17 cellular contexts compared by ENCODE assay signal in the genomic region with DNA sequence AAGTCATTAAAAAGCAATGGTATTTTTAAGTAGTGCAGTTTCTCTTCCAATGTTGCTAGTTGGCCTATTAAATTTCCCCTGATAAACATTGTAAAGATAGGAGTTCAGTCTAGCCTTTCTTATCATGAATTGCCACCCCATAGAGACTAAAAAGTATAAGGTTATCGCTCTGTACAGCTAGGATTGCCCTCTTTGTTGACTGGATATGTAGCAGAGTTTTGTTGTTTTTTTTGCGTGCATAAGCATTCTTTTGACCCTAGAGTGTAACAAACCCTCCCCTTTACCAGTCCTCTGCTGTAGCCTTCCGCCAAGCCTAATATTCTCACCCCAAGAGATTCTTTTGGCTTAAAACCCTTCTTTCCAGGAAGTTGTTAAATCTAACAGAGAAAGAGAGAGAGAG.
"Had no signal": no experiment of that assay in that cellular context is flagged by ENCODE, and none has a peak within 500 bp of the region (broad histone marks: within the 10 kb centered on the region; RNA-seq: fewer than 3 reads in every experiment).

No MANE protein-coding gene starts in this region.

- H3K36me3 ChIP-seq: gastrocnemius medialis, heart right ventricle, neural progenitor cell, ovary, right atrium auricular region had no signal

- H3K27me3 ChIP-seq: dorsolateral prefrontal cortex, gastrocnemius medialis, heart right ventricle, neural progenitor cell, ovary, right atrium auricular region had no signal

- H3K9ac ChIP-seq: neural progenitor cell had no signal

- H3K9me3 Mint-ChIP-seq: immature natural killer cell had no signal

- H3K27ac ChIP-seq: coronary artery, dorsolateral prefrontal cortex, gastrocnemius medialis, heart right ventricle, neural progenitor cell, ovary, right atrium auricular region had no signal

- H3K27ac Mint-ChIP-seq: immature natural killer cell; naive thymus-derived CD8-positive, alpha-beta T cell had no signal

- H3K4me3 ChIP-seq: coronary artery, dorsolateral prefrontal cortex, gastrocnemius medialis, heart right ventricle, mucosa of descending colon, neural progenitor cell, ovary, right atrium auricular region had no signal

- H3K36me3 Mint-ChIP-seq: immature natural killer cell, neural progenitor cell had no signal

- DNase-seq: dorsolateral prefrontal cortex; effector CD8-positive, alpha-beta T cell; gastrocnemius medialis; heart right ventricle; immature natural killer cell; left cardiac atrium; mucosa of descending colon; naive thymus-derived CD8-positive, alpha-beta T cell; nucleus accumbens; ovary; small intestine; stimulated activated CD4-positive, alpha-beta T cell treated with anti-CD3 and anti-CD28 coated beads, Interleukin-2, amount 100 ng/mL, for 48 hours; stimulated activated naive CD4-positive, alpha-beta T cell treated with Interleukin-2 at 50 U/mL for 16 hours; trophoblast cell had no signal

- H3K4me1 ChIP-seq: gastrocnemius medialis, neural progenitor cell had no signal

- H3K4me3 Mint-ChIP-seq: immature natural killer cell; naive thymus-derived CD8-positive, alpha-beta T cell; neural progenitor cell had no signal

- H3K4me1 Mint-ChIP-seq: immature natural killer cell had no signal

- H3K9me3 ChIP-seq: gastrocnemius medialis, mucosa of descending colon, ovary, right atrium auricular region had no signal
